ENCODE assay signal across 10 cellular contexts in the genomic region with DNA sequence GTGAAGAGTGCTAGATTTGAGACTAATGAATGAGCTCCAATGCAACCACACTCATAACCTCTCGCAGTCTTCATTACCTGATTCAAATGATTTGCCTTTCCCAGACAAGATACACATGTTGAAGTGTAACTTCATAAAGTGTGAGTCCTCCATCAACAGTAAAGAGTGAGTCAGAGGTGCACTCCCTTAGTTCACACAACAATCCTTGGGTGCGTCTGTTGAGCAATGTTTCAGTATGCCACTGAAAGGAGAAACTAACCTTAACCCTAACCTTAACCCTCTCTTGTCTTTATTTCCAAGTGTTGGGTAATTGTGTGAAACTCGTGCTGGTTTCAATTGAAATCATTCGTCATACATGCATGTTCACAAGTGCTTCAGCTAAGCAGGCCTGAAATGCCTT. TPM values are rescaled to one million over a fixed set of nuclear protein-coding genes. Genes with fewer than 3 reads are reported as not detected.
DNase-seq lines count a peak whose midpoint lies in the region; ATAC-seq and TF ChIP-seq lines count a peak whose summit lies in the region.
"Had no signal": no experiment of that assay in that cellular context is flagged by ENCODE, and none has a peak within 500 bp of the region (broad histone marks: within the 10 kb centered on the region; RNA-seq: fewer than 3 reads in every experiment).

No MANE protein-coding gene starts in this region.

- no peaks in the 10 kb centered on the region for H3K36me3 Mint-ChIP-seq in T-helper 17 cell (ENCODE audit: low read depth)

- no peak overlapping the region for H3K4me3 ChIP-seq in vagina

- no peaks in the 10 kb centered on the region for H3K4me1 Mint-ChIP-seq in T-helper 17 cell

- H3K27me3 Mint-ChIP-seq in T-helper 17 cell, result peaks cover 33% of the 10 kb centered on the region

- ATAC-seq in left ventricle myocardium superior (peak; percentile 37), left colon (peak; percentile 92), HG03139 (IDR thresholded peaks at IDR 0.05; ENCODE audit: unreplicated experiment) (no peak), T-helper 17 cell (no peak), HG03469 (IDR thresholded peaks at IDR 0.05; ENCODE audit: unreplicated experiment) (no peak)

- H3K9me3 ChIP-seq in vagina, result no peaks in the 10 kb centered on the region
- no peaks in the 10 kb centered on the region for H3K9me3 ChIP-seq in T-helper 17 cell (ENCODE audit: control insufficient read depth, low read length, poor library complexity, severe bottlenecking)

- intact Hi-C loops in left ventricle myocardium superior (cut with micrococcal nuclease), result no loop called here
- intact Hi-C loops in cardiac septum (cut with DNase I), result no loop called here
- intact Hi-C loops in left colon (cut with DNase I, micrococcal nuclease), result no loop called here
- intact Hi-C loops in vagina (cut with DNase I), result no loop called here

- H3K4me1 ChIP-seq in vagina, result peaks cover 36% of the 10 kb centered on the region

- no peaks in the 10 kb centered on the region for H3K36me3 ChIP-seq in vagina

- H3K27ac ChIP-seq in vagina, result peak overlapping the region; percentile 46

- TF ChIP-seq POLR2A in vagina (IDR thresholded peaks at IDR 0.05), result no peak

- H3K27me3 ChIP-seq in vagina, result no peaks in the 10 kb centered on the region

- no peak overlapping the region for H3K4me3 Mint-ChIP-seq in T-helper 17 cell

- no peak for DNase-seq in left ventricle myocardium superior
- no peak for DNase-seq in cardiac septum (ENCODE audit: low spot score)
- peak; percentile 63 for DNase-seq in SW480 (ENCODE audit: low spot score)
- peak in 1 of 2 donors; percentile 59 for DNase-seq in left colon
- peak in 1 of 2 donors; percentile 16 for DNase-seq in vagina (ENCODE audit: extremely low spot score in 2 of 2)
- DNase-seq in T-helper 17 cell, result no peak
- DNase-seq: activated effector memory CD4-positive, alpha-beta T cell treated with anti-CD3 and anti-CD28 coated beads, Interleukin-2, amount 50 U/mL, for 16 hours; SHP77 had no signal

- no peak overlapping the region for H3K27ac Mint-ChIP-seq in T-helper 17 cell

- no peak for TF ChIP-seq CTCF in vagina (IDR thresholded peaks at IDR 0.05)

RNA-seq across cellular contexts. Expression of gene RIN2, which starts 21.0 kb away (rescaled TPM):
- total RNA-seq in left ventricle myocardium superior, result 64.0 TPM
- 63.9 TPM for total RNA-seq in cardiac septum
- total RNA-seq in left colon, result 10 to 100 TPM; 72.3 to 97.8 TPM
- 86.9 TPM for total RNA-seq in vagina
- 1 to 10 TPM; 1.0 to 1.2 TPM for total RNA-seq in T-helper 17 cell

Comparison
In these comparisons a context has a peak if more than half of its experiments do, and no peak if none do; other contexts are left out.
1. ATAC-seq: peak in left ventricle myocardium superior (single experiment) and left colon (single experiment); none in HG03139 (single experiment), T-helper 17 cell (single experiment) and HG03469 (single experiment).
2. RNA of gene RIN2, which starts 21.0 kb away (total RNA-seq): 72.3 to 97.8 TPM in left colon, 86.9 TPM in vagina (single experiment), 64.0 TPM in left ventricle myocardium superior (single experiment) and 63.9 TPM in cardiac septum (single experiment); 1.0 to 1.2 TPM in T-helper 17 cell; every median in the first group is over 10 times any median in the second.